22 cellular contexts compared by ENCODE assay signal in the genomic region with DNA sequence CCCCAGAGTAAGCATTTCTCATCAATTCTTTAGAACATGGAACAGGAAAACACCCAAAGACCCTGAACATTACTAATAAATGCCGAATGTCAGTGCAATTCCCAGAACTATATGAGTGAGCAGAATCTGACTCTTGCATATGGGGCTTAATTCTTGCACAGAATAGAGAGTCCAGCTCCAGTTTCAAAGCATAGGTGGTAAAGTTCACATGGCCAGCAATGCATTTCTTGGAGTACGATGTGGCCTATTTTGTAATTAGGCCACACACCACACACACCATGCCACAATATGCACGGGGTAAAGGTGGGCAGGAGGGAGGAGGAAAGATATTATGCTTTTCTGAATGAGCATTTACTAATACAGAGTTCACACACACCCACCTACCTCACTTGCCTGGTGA. TPM values are rescaled to one million over a fixed set of nuclear protein-coding genes. Genes with fewer than 3 reads are reported as not detected.
A peak's percentile ranks its signal among the peaks of the same experiment; 100 is the strongest.
DNase-seq lines count a peak whose midpoint lies in the region; ATAC-seq and TF ChIP-seq lines count a peak whose summit lies in the region.
"Had no signal": no experiment of that assay in that cellular context is flagged by ENCODE, and none has a peak within 500 bp of the region (broad histone marks: within the 10 kb centered on the region; RNA-seq: fewer than 3 reads in every experiment).

No MANE protein-coding gene starts in this region.

- intact Hi-C loops in psoas muscle (cut with DNase I) = no loop called here

- no peaks in the 10 kb centered on the region for H3K27me3 ChIP-seq in psoas muscle (ENCODE audit: insufficient read depth in 3 of 3, low read length in 2 of 3)
- H3K27me3 ChIP-seq: SJCRH30 had no signal

- no peak overlapping the region for H3K4me3 ChIP-seq in psoas muscle
- H3K4me3 ChIP-seq: K562, SJCRH30 had no signal

- TF ChIP-seq CTCF in psoas muscle (IDR thresholded peaks at IDR 0.05) = no peak

- H3K27ac ChIP-seq in psoas muscle = peak overlapping the region; percentile 11
- H3K27ac ChIP-seq: C4-2B, HL-60, SJCRH30 had no signal

- H3K9me3 ChIP-seq in psoas muscle = no peaks in the 10 kb centered on the region
- H3K9me3 ChIP-seq: SJCRH30 had no signal

- ATAC-seq in GM18517 (IDR thresholded peaks at IDR 0.05; ENCODE audit: unreplicated experiment) (peak; percentile 12), GM19452 (IDR thresholded peaks at IDR 0.05; ENCODE audit: unreplicated experiment) (peak; percentile 14), HG03175 (IDR thresholded peaks at IDR 0.05; ENCODE audit: unreplicated experiment) (peak; percentile 33), psoas muscle (peak in 3 of 4 donors; percentile 19 to 64 (median 40)), HG02759 (IDR thresholded peaks at IDR 0.05; ENCODE audit: unreplicated experiment) (no peak), GM21515 (IDR thresholded peaks at IDR 0.05; ENCODE audit: unreplicated experiment) (no peak)
- ATAC-seq: HepG2 had no signal

- DNase-seq in psoas muscle (no peak), NCI-H345 treated with DMSO at 0.1 percent for 48 hours (lab: John Stamatoyannopoulos, UW; ENCODE audit: unreplicated experiment) (no peak)
- DNase-seq: AML-193; Calu3; CD8-positive, alpha-beta memory T cell; NCI-H1092 treated with DMSO at 0.1 percent for 48 hours; NCI-H1436 treated with DMSO at 0.1 percent for 48 hours; NCI-H1930; NCI-H510A; NK-92 treated with Interleukin-12 subunit alpha and Interleukin-12 subunit beta, amount 100 ng/mL, for 24 hours; SJCRH30; T-helper 1 cell; T-helper 9 cell had no signal

- WGBS in psoas muscle, 3 donors = 30 to 48% (median 33%) methylated on average over 3 of the region's 3 CpGs

- H3K4me1 ChIP-seq in psoas muscle = peaks cover 16% of the 10 kb centered on the region
- H3K4me1 ChIP-seq: SJCRH30 had no signal

- no peaks in the 10 kb centered on the region for H3K36me3 ChIP-seq in psoas muscle (ENCODE audit: insufficient read depth in 1 of 2, low read depth in 1 of 2)
- H3K36me3 ChIP-seq: SJCRH30 had no signal

RNA-seq across cellular contexts. Expression of gene PLA2R1, which starts 56.5 kb away (rescaled TPM):
- total RNA-seq in psoas muscle = under 1 TPM; 0.26 to 0.97 (median 0.61) TPM
- under 1 TPM; 0.17 to 0.21 (median 0.20) TPM for polyA plus RNA-seq in psoas muscle
- total RNA-seq: CD8-positive, alpha-beta memory T cell; HepG2; K562; SJCRH30 had no signal
- polyA plus RNA-seq: CD8-positive, alpha-beta memory T cell; HepG2; K562 had no signal

Comparison
In these comparisons a context has a peak if more than half of its experiments do, and no peak if none do; other contexts are left out.
1. ATAC-seq: peak in GM18517 (single experiment), GM19452 (single experiment), HG03175 (single experiment) and psoas muscle (3 of 4); none in HG02759 (single experiment) and GM21515 (single experiment).